Comparison of ENCODE assay signal across 36 cellular contexts in the genomic region with DNA sequence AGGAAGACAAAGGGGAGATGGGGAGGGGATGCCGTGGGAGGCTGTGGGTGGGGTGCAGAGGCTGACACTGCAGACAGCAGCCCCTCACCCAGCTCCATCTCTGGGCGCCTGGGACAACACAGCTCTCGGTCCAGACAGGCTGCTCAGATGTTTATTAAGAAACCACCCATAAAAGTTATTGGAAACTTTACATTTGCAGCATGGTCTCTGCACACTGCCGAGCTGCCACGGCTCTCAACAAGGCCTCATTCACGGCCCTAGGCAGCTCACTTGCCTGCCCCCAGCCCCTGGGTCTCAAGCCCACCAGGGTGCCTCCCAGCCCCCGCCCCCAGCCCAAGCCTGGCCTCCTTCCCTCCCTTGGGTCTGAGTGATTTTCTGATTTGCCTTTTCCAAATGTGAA. TPM values are rescaled to one million over a fixed set of nuclear protein-coding genes. Genes with fewer than 3 reads are reported as not detected.
"Had no signal": no experiment of that assay in that cellular context is flagged by ENCODE, and none has a peak within 500 bp of the region (broad histone marks: within the 10 kb centered on the region; RNA-seq: fewer than 3 reads in every experiment).

No MANE protein-coding gene starts in this region.

- H3K27ac ChIP-seq: adrenal gland, body of pancreas, colonic mucosa, epithelial cell of prostate, esophagus squamous epithelium, gastroesophageal sphincter had no signal

- H3K4me3 Mint-ChIP-seq: activated CD4-positive, alpha-beta memory T cell treated with anti-CD3 and anti-CD28 coated beads for 36 hours; activated CD4-positive, alpha-beta T cell treated with anti-CD3 and anti-CD28 coated beads for 36 hours; activated CD4-positive, alpha-beta T cell treated with anti-CD3 and anti-CD28 coated beads, Interleukin-2, amount 10 ng/mL, durations not matched to agents 24 days and 14 days; activated CD8-positive, alpha-beta memory T cell treated with anti-CD3 and anti-CD28 coated beads, Interleukin-2, amount 10 ng/mL, durations not matched to agents 7 days and 5 days; activated CD8-positive, alpha-beta T cell treated with anti-CD3 and anti-CD28 coated beads, Interleukin-2, amount 10 ng/mL, durations not matched to agents 7 days and 5 days; activated naive CD4-positive, alpha-beta T cell treated with anti-CD3 and anti-CD28 coated beads for 36 hours; activated naive CD4-positive, alpha-beta T cell treated with anti-CD3 and anti-CD28 coated beads, Interleukin-2, amount 50 U/mL, for 24 hours; activated naive CD8-positive, alpha-beta T cell treated with anti-CD3 and anti-CD28 coated beads for 36 hours; activated naive CD8-positive, alpha-beta T cell treated with anti-CD3 and anti-CD28 coated beads, Interleukin-2, amount 50 U/mL, for 24 hours; activated T-helper 1 cell treated with anti-CD3 and anti-CD28 coated beads, Interleukin-12 subunit alpha, Interleukin-12 subunit beta, Interleukin-2, Interleukin-4 antibody, amounts not matched to agents 30 ng/mL and 10 ng/mL and 1 ng/mL, durations not matched to agents 14 hours and 24 hours and 36 hours; T-helper 17 cell; T-helper 2 cell treated with Interferon-gamma antibody and Interleukin-4, amounts not matched to agents 5 μg/mL and 100 μg/mL, for 36 hours had no signal

- H3K9me3 ChIP-seq: adrenal gland, body of pancreas, colonic mucosa, esophagus squamous epithelium, gastroesophageal sphincter had no signal

- ATAC-seq: activated CD4-positive, alpha-beta T cell treated with anti-CD3 and anti-CD28 coated beads for 36 hours; activated CD8-positive, alpha-beta memory T cell treated with anti-CD3 and anti-CD28 coated beads, Interleukin-2, amount 10 ng/mL, durations not matched to agents 7 days and 5 days; activated CD8-positive, alpha-beta T cell treated with anti-CD3 and anti-CD28 coated beads, Interleukin-2, amount 10 ng/mL, durations not matched to agents 7 days and 5 days; activated naive CD8-positive, alpha-beta T cell treated with anti-CD3 and anti-CD28 coated beads, Interleukin-2, amount 50 U/mL, for 24 hours; body of pancreas; gastroesophageal sphincter; T-helper 17 cell had no signal

- H3K9me3 Mint-ChIP-seq: activated CD4-positive, alpha-beta memory T cell treated with anti-CD3 and anti-CD28 coated beads for 36 hours; activated CD4-positive, alpha-beta T cell treated with anti-CD3 and anti-CD28 coated beads, Interleukin-2, amount 10 ng/mL, durations not matched to agents 24 days and 14 days; activated naive CD4-positive, alpha-beta T cell treated with anti-CD3 and anti-CD28 coated beads for 36 hours; activated naive CD4-positive, alpha-beta T cell treated with anti-CD3 and anti-CD28 coated beads, Interleukin-2, amount 50 U/mL, for 24 hours; activated naive CD8-positive, alpha-beta T cell treated with anti-CD3 and anti-CD28 coated beads for 36 hours; activated naive CD8-positive, alpha-beta T cell treated with anti-CD3 and anti-CD28 coated beads, Interleukin-2, amount 50 U/mL, for 24 hours; activated T-helper 1 cell treated with anti-CD3 and anti-CD28 coated beads, Interleukin-12 subunit alpha, Interleukin-12 subunit beta, Interleukin-2, Interleukin-4 antibody, amounts not matched to agents 30 ng/mL and 10 ng/mL and 1 ng/mL, durations not matched to agents 14 hours and 24 hours and 36 hours; activated T-helper 2 cell treated with anti-CD3 and anti-CD28 coated beads, Interferon-gamma antibody, Interleukin-2, Interleukin-4, amounts not matched to agents 10 μg/mL and 5 μg/mL and 100 μg/mL, durations not matched to agents 14 hours and 24 hours and 36 hours; T-helper 2 cell treated with Interferon-gamma antibody and Interleukin-4, amounts not matched to agents 5 μg/mL and 100 μg/mL, for 36 hours had no signal

- H3K4me1 Mint-ChIP-seq: activated CD4-positive, alpha-beta T cell treated with anti-CD3 and anti-CD28 coated beads for 36 hours; activated CD4-positive, alpha-beta T cell treated with anti-CD3 and anti-CD28 coated beads, Interleukin-2, amount 10 ng/mL, durations not matched to agents 24 days and 14 days; activated naive CD4-positive, alpha-beta T cell treated with anti-CD3 and anti-CD28 coated beads, Interleukin-2, amount 50 U/mL, for 24 hours; activated naive CD8-positive, alpha-beta T cell treated with anti-CD3 and anti-CD28 coated beads for 36 hours; activated naive CD8-positive, alpha-beta T cell treated with anti-CD3 and anti-CD28 coated beads, Interleukin-2, amount 50 U/mL, for 24 hours; T-helper 17 cell had no signal

- H3K27me3 ChIP-seq: adrenal gland, body of pancreas, colonic mucosa had no signal

- H3K4me1 ChIP-seq: adrenal gland, body of pancreas, colonic mucosa, esophagus squamous epithelium, gastroesophageal sphincter had no signal

- H3K4me3 ChIP-seq: adrenal gland, body of pancreas, colonic mucosa, esophagus squamous epithelium, gastroesophageal sphincter had no signal

- DNase-seq: activated CD4-positive, alpha-beta memory T cell treated with anti-CD3 and anti-CD28 coated beads for 36 hours; activated CD4-positive, alpha-beta T cell treated with anti-CD3 and anti-CD28 coated beads for 36 hours; activated CD4-positive, alpha-beta T cell treated with anti-CD3 and anti-CD28 coated beads, Interleukin-2, amount 10 ng/mL, durations not matched to agents 24 days and 14 days; activated CD4-positive, CD25-positive, alpha-beta regulatory T cell; activated CD4-positive, CD25-positive, alpha-beta regulatory T cell treated with anti-CD3 and anti-CD28 coated beads, Interleukin-2, amount 50 U/mL, for 72 hours; activated CD8-positive, alpha-beta memory T cell treated with anti-CD3 and anti-CD28 coated beads, Interleukin-2, amount 10 ng/mL, durations not matched to agents 7 days and 5 days; activated CD8-positive, alpha-beta memory T cell treated with anti-CD3 and anti-CD28 coated beads, Interleukin-2, amount 50 U/mL, for 4 hours; activated CD8-positive, alpha-beta T cell treated with anti-CD3 and anti-CD28 coated beads, Interleukin-2, amount 10 ng/mL, durations not matched to agents 7 days and 5 days; activated naive CD4-positive, alpha-beta T cell treated with anti-CD3 and anti-CD28 coated beads for 36 hours; activated naive CD8-positive, alpha-beta T cell treated with anti-CD3 and anti-CD28 coated beads for 36 hours; activated naive CD8-positive, alpha-beta T cell treated with anti-CD3 and anti-CD28 coated beads, Interleukin-2, amount 50 U/mL, for 24 hours; activated T-cell treated with anti-CD3 and anti-CD28 coated beads, Interleukin-2, amount 50 U/mL, for 1 hour; activated T-cell treated with anti-CD3 and anti-CD28 coated beads, Interleukin-2, amount 50 U/mL, for 48 hours; adrenal gland; amygdala; aorta; body of pancreas; caudate nucleus; colonic mucosa; effector CD8-positive, alpha-beta T cell; esophagus squamous epithelium; foreskin melanocyte; T-helper 1 cell; T-helper 17 cell; T1000 had no signal

- H3K36me3 ChIP-seq: adrenal gland, colonic mucosa, esophagus squamous epithelium, gastroesophageal sphincter had no signal

- H3K36me3 Mint-ChIP-seq: activated CD4-positive, alpha-beta memory T cell treated with anti-CD3 and anti-CD28 coated beads for 36 hours; activated CD8-positive, alpha-beta memory T cell treated with anti-CD3 and anti-CD28 coated beads, Interleukin-2, amount 10 ng/mL, durations not matched to agents 7 days and 5 days; activated naive CD4-positive, alpha-beta T cell treated with anti-CD3 and anti-CD28 coated beads, Interleukin-2, amount 50 U/mL, for 24 hours; activated naive CD8-positive, alpha-beta T cell treated with anti-CD3 and anti-CD28 coated beads for 36 hours had no signal

- H3K27ac Mint-ChIP-seq: activated CD4-positive, alpha-beta memory T cell treated with anti-CD3 and anti-CD28 coated beads for 36 hours; activated CD4-positive, alpha-beta T cell treated with anti-CD3 and anti-CD28 coated beads for 36 hours; activated CD4-positive, alpha-beta T cell treated with anti-CD3 and anti-CD28 coated beads, Interleukin-2, amount 10 ng/mL, durations not matched to agents 24 days and 14 days; activated CD8-positive, alpha-beta memory T cell treated with anti-CD3 and anti-CD28 coated beads, Interleukin-2, amount 10 ng/mL, durations not matched to agents 7 days and 5 days; activated CD8-positive, alpha-beta T cell treated with anti-CD3 and anti-CD28 coated beads, Interleukin-2, amount 10 ng/mL, durations not matched to agents 7 days and 5 days; activated naive CD4-positive, alpha-beta T cell treated with anti-CD3 and anti-CD28 coated beads for 36 hours; activated naive CD8-positive, alpha-beta T cell treated with anti-CD3 and anti-CD28 coated beads for 36 hours; activated naive CD8-positive, alpha-beta T cell treated with anti-CD3 and anti-CD28 coated beads, Interleukin-2, amount 50 U/mL, for 24 hours; activated T-helper 1 cell treated with anti-CD3 and anti-CD28 coated beads, Interleukin-12 subunit alpha, Interleukin-12 subunit beta, Interleukin-2, Interleukin-4 antibody, amounts not matched to agents 30 ng/mL and 10 ng/mL and 1 ng/mL, durations not matched to agents 14 hours and 24 hours and 36 hours; activated T-helper 2 cell treated with anti-CD3 and anti-CD28 coated beads, Interferon-gamma antibody, Interleukin-2, Interleukin-4, amounts not matched to agents 10 μg/mL and 5 μg/mL and 100 μg/mL, durations not matched to agents 14 hours and 24 hours and 36 hours; T-helper 17 cell; T-helper 2 cell treated with Interferon-gamma antibody and Interleukin-4, amounts not matched to agents 5 μg/mL and 100 μg/mL, for 36 hours had no signal

RNA-seq across cellular contexts. Expression of gene COL2A1, which starts 21.0 kb away (rescaled TPM):
- total RNA-seq: activated CD4-positive, alpha-beta memory T cell treated with anti-CD3 and anti-CD28 coated beads for 36 hours; activated CD8-positive, alpha-beta memory T cell treated with anti-CD3 and anti-CD28 coated beads for 36 hours; activated CD8-positive, alpha-beta T cell treated with anti-CD3 and anti-CD28 coated beads, Interleukin-2, amount 10 ng/mL, durations not matched to agents 7 days and 5 days; activated naive CD4-positive, alpha-beta T cell treated with anti-CD3 and anti-CD28 coated beads for 36 hours; aorta; body of pancreas; dermis microvascular lymphatic vessel endothelial cell; endothelial cell of umbilical vein; esophagus squamous epithelium; fibroblast of lung; gastroesophageal sphincter; glomerular endothelial cell; T-helper 17 cell had no signal
